In genomic region chr12:3313066-3313465, GRCh38 we compare ENCODE assay signal across 9 cellular contexts.
DNase-seq lines count a peak whose midpoint lies in the region; ATAC-seq, FAIRE-seq and TF ChIP-seq lines count a peak whose summit lies in the region.
"Had no signal": no experiment of that assay in that cellular context is flagged by ENCODE, and none has a peak within 500 bp of the region (broad histone marks: within the 10 kb centered on the region; RNA-seq: fewer than 3 reads in every experiment).

No MANE protein-coding gene starts in this region.

- FAIRE-seq in GM19239 (lab: Jason Lieb, UNC) = no peak

- TF ChIP-seq CTCF in AG04449 (IDR thresholded peaks at IDR 0.05; ENCODE audit: insufficient read depth, low read length, missing control alignments) (no peak), fibroblast of the aortic adventitia (IDR thresholded peaks at IDR 0.05; ENCODE audit: insufficient read depth, low read length) (no peak)

- no peak for ATAC-seq in HG02870 (IDR thresholded peaks at IDR 0.05; ENCODE audit: unreplicated experiment)

- DNase-seq in AG04449 (ENCODE audit: low read depth, low spot score) (peak; percentile 47), GM03348 (ENCODE audit: low spot score) (peak; percentile 84), T1000 (lab: John Stamatoyannopoulos, UW) (peak; percentile 39), fibroblast of the aortic adventitia (ENCODE audit: low read depth) (peak; percentile 58), NCI-H774 (lab: John Stamatoyannopoulos, UW) (no peak), GM19239 (ENCODE audit: insufficient read length, low spot score) (no peak)
- DNase-seq in activated CD4-positive, CD25-positive, alpha-beta regulatory T cell treated with anti-CD3 and anti-CD28 coated beads, Interleukin-2, amount 50 U/mL, for 72 hours = no peak
- DNase-seq: stimulated activated CD8-positive, alpha-beta memory T cell treated with anti-CD3 and anti-CD28 coated beads, Interleukin-4, amount 100 ng/mL, for 48 hours had no signal

- H3K4me3 ChIP-seq in AG04449 (ENCODE audit: low read depth, low read length) = no peak overlapping the region
- H3K4me3 ChIP-seq in fibroblast of the aortic adventitia (ENCODE audit: low read depth, low read length) = no peak overlapping the region

- CTCF ChIA-PET in AG04449 (lab: Yijun Ruan, JAX) = interaction anchor here (0.7 to 11.8 kb wide), 6 partner anchors 11 to 492 kb away, joined by 3 to 174 read pairs (median 5); no protein-coding TSS in a partner anchor

- POLR2A ChIA-PET in AG04449 (lab: Yijun Ruan, JAX) = no interaction called here

Comparison
In these comparisons a context has a peak if more than half of its experiments do, and no peak if none do; other contexts are left out.
1. DNase-seq: peak in AG04449 (single experiment), GM03348 (single experiment), T1000 (single experiment) and fibroblast of the aortic adventitia (single experiment); none in NCI-H774 (single experiment), GM19239 (single experiment) and activated CD4-positive, CD25-positive, alpha-beta regulatory T cell treated with anti-CD3 and anti-CD28 coated beads, Interleukin-2, amount 50 U/mL, for 72 hours (single experiment).